9 cellular contexts compared by ENCODE assay signal in the genomic region with DNA sequence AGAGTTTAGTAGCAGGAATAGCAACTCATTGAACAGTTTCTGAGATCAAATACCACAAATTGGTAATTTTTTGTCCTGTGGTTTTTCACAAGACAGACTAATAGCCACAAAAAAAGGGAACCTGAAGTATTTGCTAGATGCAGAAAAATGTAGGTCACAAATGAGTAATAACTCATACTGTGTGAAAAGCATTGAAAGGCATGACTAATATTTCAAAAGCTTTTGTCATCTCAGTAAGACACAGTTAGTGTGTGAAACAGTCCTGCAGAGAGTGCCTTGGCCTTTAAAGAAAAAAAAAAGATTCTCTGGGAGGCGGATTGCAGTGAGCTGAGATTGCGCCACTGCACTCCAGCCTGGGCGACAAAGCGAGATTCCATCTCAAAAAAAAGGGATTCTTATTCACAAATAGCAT. TPM values are rescaled to one million over a fixed set of nuclear protein-coding genes. Genes with fewer than 3 reads are reported as not detected.
DNase-seq lines count a peak whose midpoint lies in the region; ATAC-seq, FAIRE-seq and TF ChIP-seq lines count a peak whose summit lies in the region.
"Had no signal": no experiment of that assay in that cellular context is flagged by ENCODE, and none has a peak within 500 bp of the region (broad histone marks: within the 10 kb centered on the region; RNA-seq: fewer than 3 reads in every experiment).

No MANE protein-coding gene starts in this region.

- intact Hi-C loops in left colon (cut with DNase I, micrococcal nuclease): no loop called here
- intact Hi-C loops in sciatic nerve (cut with DNase I): no loop called here

- TF ChIP-seq POLR2A in GM12892 (IDR thresholded peaks at IDR 0.05; ENCODE audit: low read depth, low read length): no peak

- DNase-seq in RPMI7951 (ENCODE audit: low read depth) (peak; percentile 59), myocyte (ENCODE audit: low read depth) (peak; percentile 55), left colon (no peak), sciatic nerve (ENCODE audit: low spot score) (no peak), GM12892 (ENCODE audit: insufficient read length) (no peak), NCI-H446 treated with DMSO at 0.1 percent for 48 hours (lab: John Stamatoyannopoulos, UW) (no peak)

- no peak for FAIRE-seq in GM12892 (lab: Jason Lieb, UNC)

- ATAC-seq in GM18909 (IDR thresholded peaks at IDR 0.05; ENCODE audit: poor library complexity, unreplicated experiment) (peak; percentile 100), HG02943 (IDR thresholded peaks at IDR 0.05; ENCODE audit: low read depth, unreplicated experiment) (peak; percentile 99), left colon (no peak), sciatic nerve (no peak)
- ATAC-seq: Panc1 had no signal

RNA-seq across cellular contexts. Expression of a gene that starts 31.4 kb away (rescaled TPM):
- total RNA-seq in RPMI7951 (2014; rRNA removed; shearing (Covaris generic)): not detected in 2 replicates
- not detected in 2 replicates for total RNA-seq in myocyte
- not detected for polyA plus RNA-seq in myocyte (2012)
- total RNA-seq in left colon: not detected
- not detected for total RNA-seq in sciatic nerve
- not detected for polyA plus RNA-seq in GM12892 (2012; ENCODE audit: missing spikeins)

Comparison
In these comparisons a context has a peak if more than half of its experiments do, and no peak if none do; other contexts are left out.
1. ATAC-seq: peak in GM18909 (single experiment) and HG02943 (single experiment); none in left colon (single experiment) and sciatic nerve (single experiment).
2. DNase-seq: peak in RPMI7951 (single experiment) and myocyte (single experiment); none in left colon (0 of 2), sciatic nerve (single experiment), GM12892 (single experiment) and NCI-H446 treated with DMSO at 0.1 percent for 48 hours (single experiment).